28 cellular contexts compared by ENCODE assay signal in genomic region chr12:118641249-118641648, GRCh38.
"Had no signal": no experiment of that assay in that cellular context is flagged by ENCODE, and none has a peak within 500 bp of the region (broad histone marks: within the 10 kb centered on the region; RNA-seq: fewer than 3 reads in every experiment).

No MANE protein-coding gene starts in this region.

- ATAC-seq: activated CD8-positive, alpha-beta T cell treated with anti-CD3 and anti-CD28 coated beads for 36 hours; activated T-cell treated with anti-CD3 and anti-CD28 coated beads, Interleukin-2, amount 50 U/mL, for 4 hours; activated T-helper 17 cell treated with anti-CD3 and anti-CD28 coated beads, Interleukin-2, amount 50 U/mL, for 72 hours; body of pancreas; effector memory CD8-positive, alpha-beta T cell; foreskin keratinocyte; gastrocnemius medialis; heart left ventricle; T-helper 17 cell had no signal

- H3K27me3 ChIP-seq: body of pancreas, foreskin keratinocyte, gastrocnemius medialis had no signal

- H3K4me1 ChIP-seq: esophagus muscularis mucosa, foreskin keratinocyte, gastrocnemius medialis, heart left ventricle had no signal

- DNase-seq: activated CD4-positive, alpha-beta T cell treated with anti-CD3 and anti-CD28 coated beads for 1 hour; activated CD4-positive, alpha-beta T cell treated with anti-CD3 and anti-CD28 coated beads for 4 hours; activated CD4-positive, alpha-beta T cell treated with anti-CD3 and anti-CD28 coated beads, Interleukin-2, amount 10 ng/mL, durations not matched to agents 7 days and 5 days; activated CD4-positive, alpha-beta T cell treated with anti-CD3 and anti-CD28 coated beads, Interleukin-2, amount 50 U/mL, for 48 hours; activated CD8-positive, alpha-beta memory T cell treated with anti-CD3 and anti-CD28 coated beads for 24 hours; activated CD8-positive, alpha-beta T cell treated with anti-CD3 and anti-CD28 coated beads for 36 hours; activated effector memory CD4-positive, alpha-beta T cell treated with Interleukin-2 at 50 U/mL for 16 hours; activated gamma-delta T cell treated with Interleukin-2 at 50 U/mL for 16 hours; activated naive CD4-positive, alpha-beta T cell treated with anti-CD3 and anti-CD28 coated beads, Interleukin-2, amount 50 U/mL, for 16 hours; activated naive CD4-positive, alpha-beta T cell treated with Interleukin-2 at 50 U/mL for 16 hours; activated T-cell treated with anti-CD3 and anti-CD28 coated beads, Interleukin-2, amount 50 U/mL, for 4 hours; amniotic stem cell; anterior cingulate cortex; body of pancreas; caudate nucleus; cortex of kidney; dermis blood vessel endothelial cell; effector CD4-positive, alpha-beta T cell; effector memory CD8-positive, alpha-beta T cell; foreskin keratinocyte; gastrocnemius medialis; glutamatergic neuron; heart left ventricle; T-helper 17 cell; T1000 had no signal

- H3K4me3 ChIP-seq: body of pancreas, esophagus muscularis mucosa, gastrocnemius medialis, heart left ventricle had no signal

- H3K27ac ChIP-seq: body of pancreas, esophagus muscularis mucosa, foreskin keratinocyte, gastrocnemius medialis, heart left ventricle had no signal

- H3K9me3 ChIP-seq: body of pancreas, gastrocnemius medialis had no signal

- H3K36me3 ChIP-seq: esophagus muscularis mucosa, gastrocnemius medialis, heart left ventricle had no signal

- FAIRE-seq: colon had no signal
